10 cellular contexts compared by ENCODE assay signal in genomic region chr14:76203086-76204001, GRCh38. TPM values are rescaled to one million over a fixed set of nuclear protein-coding genes. Genes with fewer than 3 reads are reported as not detected.
DNase-seq lines count a peak whose midpoint lies in the region; ATAC-seq and TF ChIP-seq lines count a peak whose summit lies in the region.
"Had no signal": no experiment of that assay in that cellular context is flagged by ENCODE, and none has a peak within 500 bp of the region (broad histone marks: within the 10 kb centered on the region; RNA-seq: fewer than 3 reads in every experiment).

No MANE protein-coding gene starts in this region.

- ATAC-seq in right lobe of liver: peak in 3 of 4 donors; percentile 49 to 90 (median 58)

- no peaks in the 10 kb centered on the region for H3K9me3 ChIP-seq in right lobe of liver
- H3K9me3 ChIP-seq in stomach: no peaks in the 10 kb centered on the region
- H3K9me3 ChIP-seq in tibial artery: no peaks in the 10 kb centered on the region
- H3K9me3 ChIP-seq: Peyer's patch, thoracic aorta had no signal

- WGBS in right lobe of liver (ENCODE audit: insufficient coverage, low coverage, low lambda C conversion rate, missing lambda C conversion rate): 81% methylated on average over 8 of the region's 11 CpGs
- WGBS in stomach, 5 donors: 78 to 88% (median 82%) methylated on average over 10 to 11 of the region's 11 CpGs

- H3K27ac ChIP-seq in right lobe of liver (no peak overlapping the region), stomach (no peak overlapping the region), tibial artery (no peak overlapping the region)
- H3K27ac ChIP-seq: Peyer's patch, thoracic aorta had no signal

- TF ChIP-seq POLR2A in right lobe of liver (IDR thresholded peaks at IDR 0.05) (no peak), stomach (IDR thresholded peaks at IDR 0.05) (no peak)

- peaks cover 0 to 7% (median 2%) of the 10 kb centered on the region in 4 donors for H3K36me3 ChIP-seq in right lobe of liver
- peaks cover 8 to 68% (median 58%) of the 10 kb centered on the region in 4 donors for H3K36me3 ChIP-seq in stomach
- H3K36me3 ChIP-seq in tibial artery: peaks cover 36 to 58% (median 48%) of the 10 kb centered on the region in 3 donors

- intact Hi-C loops in right lobe of liver (cut with DNase I) (no loop called here), stomach (cut with DNase I; ENCODE audit: low total_unique reads) (no loop called here), tibial artery (cut with DNase I; ENCODE audit: low total_unique reads) (no loop called here)

- in situ Hi-C loops in GM13977 (cut with MboI; ENCODE audit: low pct_unique_long_range_greater_than_20kb, low sequenced_read_pairs, unreplicated experiment): no loop called here

- TF ChIP-seq CTCF in GM13977 (IDR thresholded peaks at IDR 0.05; ENCODE audit: extremely low read depth, insufficient read depth, missing control alignments) (no peak), right lobe of liver (IDR thresholded peaks at IDR 0.05) (no peak), stomach (IDR thresholded peaks at IDR 0.05) (no peak), tibial artery (IDR thresholded peaks at IDR 0.05) (no peak)

- H3K27me3 ChIP-seq in right lobe of liver (no peaks in the 10 kb centered on the region), stomach (no peaks in the 10 kb centered on the region), tibial artery (no peaks in the 10 kb centered on the region)
- H3K27me3 ChIP-seq: Peyer's patch had no signal

- TF ChIP-seq EP300 in stomach (IDR thresholded peaks at IDR 0.05): no peak

- DNase-seq in GM13977 (ENCODE audit: low spot score): peak; percentile 42
- peak; percentile 95 for DNase-seq in HCEC 1CT
- peak; percentile 61 for DNase-seq in T1000 (lab: John Stamatoyannopoulos, UW)
- peak in 1 of 3 donors; percentile 38 for DNase-seq in right lobe of liver
- DNase-seq in HT-29 (ENCODE audit: low spot score): no peak
- DNase-seq in stomach: no peak
- DNase-seq in tibial artery: no peak
- DNase-seq in activated CD8-positive, alpha-beta memory T cell treated with anti-CD3 and anti-CD28 coated beads for 24 hours: no peak

- H3K4me1 ChIP-seq in right lobe of liver (no peaks in the 10 kb centered on the region), stomach (peaks cover 0 to 6% (median 0%) of the 10 kb centered on the region in 4 donors), tibial artery (no peaks in the 10 kb centered on the region)
- H3K4me1 ChIP-seq: Peyer's patch had no signal

- H3K4me3 ChIP-seq in right lobe of liver (no peak overlapping the region), stomach (no peak overlapping the region), tibial artery (no peak overlapping the region)
- H3K4me3 ChIP-seq: Peyer's patch, thoracic aorta had no signal

RNA-seq across cellular contexts. Expression of gene GPATCH2L, which starts 51.6 kb away (rescaled TPM):
- total RNA-seq in right lobe of liver: 10 to 100 TPM in 5 of 6 experiments, 1 to 10 TPM in 1; 10.0 to 20.7 (median 14.7) TPM
- 17.0 and 19.2 TPM in 2 replicates for total RNA-seq in HT-29 (2014; rRNA removed; shearing (Covaris generic))
- total RNA-seq in stomach: 10 to 100 TPM; 15.2 to 96.5 (median 48.7) TPM
- 1 to 10 TPM; 2.2 to 5.0 (median 3.4) TPM for polyA plus RNA-seq in stomach

Comparison
In these comparisons a context has a peak if more than half of its experiments do, and no peak if none do; other contexts are left out.
1. DNase-seq: peak in GM13977 (single experiment), HCEC 1CT (single experiment) and T1000 (single experiment); none in HT-29 (single experiment), stomach (single experiment), tibial artery (0 of 2) and activated CD8-positive, alpha-beta memory T cell treated with anti-CD3 and anti-CD28 coated beads for 24 hours (single experiment).